25 cellular contexts compared by ENCODE assay signal in genomic region chr15:47486051-47486450, GRCh38.
"Had no signal": no experiment of that assay in that cellular context is flagged by ENCODE, and none has a peak within 500 bp of the region (broad histone marks: within the 10 kb centered on the region; RNA-seq: fewer than 3 reads in every experiment).

No MANE protein-coding gene starts in this region.

- H3K27ac ChIP-seq: stomach, suprapubic skin, testis, thoracic aorta, thyroid gland, tibial artery, tibial nerve, transverse colon, upper lobe of left lung, upper lobe of right lung, uterus had no signal

- DNase-seq: stimulated activated CD4-positive, alpha-beta T cell treated with anti-CD3 and anti-CD28 coated beads, Interleukin-2, amount 100 ng/mL, for 48 hours; stimulated activated CD4-positive, alpha-beta T cell treated with anti-CD3 and anti-CD28 coated beads, Interleukin-4, amount 100 ng/mL, for 1 hour; stimulated activated CD4-positive, alpha-beta T cell treated with anti-CD3 and anti-CD28 coated beads, Interleukin-4, amount 100 ng/mL, for 24 hours; stimulated activated CD4-positive, alpha-beta T cell treated with anti-CD3 and anti-CD28 coated beads, Interleukin-4, amount 100 ng/mL, for 4 hours; stimulated activated CD8-positive, alpha-beta memory T cell treated with anti-CD3 and anti-CD28 coated beads, Interleukin-4, amount 100 ng/mL, for 48 hours; stimulated activated naive B cell treated with anti-CD40 and anti-IgM and Interleukin-4, amounts not matched to agents 10 μg/mL and 1 μg/mL and 100 μg/mL, for 72 hours; stimulated activated naive CD4-positive, alpha-beta T cell; stimulated activated naive CD4-positive, alpha-beta T cell treated with Interleukin-2 at 50 U/mL for 16 hours; stimulated activated naive CD8-positive, alpha-beta T cell treated with anti-CD3 and anti-CD28 coated beads, Interleukin-15, amount 100 ng/mL, for 72 hours; stimulated activated naive CD8-positive, alpha-beta T cell treated with anti-CD3 and anti-CD28 coated beads, Interleukin-15, Interleukin-2, amounts not matched to agents 100 U/mL and 50 U/mL, for 24 hours; stomach; substantia nigra; testis; thyroid gland; tibial artery; transverse colon; trophoblast cell; upper lobe of left lung; upper lobe of right lung; uterus had no signal

- H3K4me3 ChIP-seq: stomach, suprapubic skin, testis, thoracic aorta, thyroid gland, tibial artery, tibial nerve, transverse colon, upper lobe of left lung, upper lobe of right lung, uterus had no signal

- H3K36me3 ChIP-seq: stomach, suprapubic skin, thoracic aorta, thyroid gland, tibial artery, tibial nerve, transverse colon, upper lobe of left lung, upper lobe of right lung, uterus had no signal

- ATAC-seq: stimulated activated effector memory CD8-positive, alpha-beta T cell treated with anti-CD3 and anti-CD28 coated beads, Interleukin-12 subunit alpha, Interleukin-12 subunit beta, amount 100 ng/mL, for 72 hours; stimulated activated memory B cell treated with anti-CD40 and anti-IgM and Interleukin-4, amounts not matched to agents 10 μg/mL and 1 μg/mL and 100 μg/mL, for 72 hours; stimulated activated naive B cell treated with anti-CD40 and anti-IgM and Interleukin-4, amounts not matched to agents 10 μg/mL and 1 μg/mL and 100 μg/mL, for 72 hours; stimulated activated naive CD8-positive, alpha-beta T cell treated with anti-CD3 and anti-CD28 coated beads, Interleukin-15, amount 100 ng/mL, for 72 hours; stimulated activated naive CD8-positive, alpha-beta T cell treated with anti-CD3 and anti-CD28 coated beads, Interleukin-15, Interleukin-2, amounts not matched to agents 100 U/mL and 50 U/mL, for 24 hours; upper lobe of right lung had no signal

- H3K27me3 ChIP-seq: stomach, suprapubic skin, testis, thyroid gland, tibial artery, tibial nerve, transverse colon, upper lobe of left lung, upper lobe of right lung, uterus had no signal

- H3K9me3 ChIP-seq: stomach, suprapubic skin, testis, thoracic aorta, thyroid gland, tibial artery, tibial nerve, transverse colon, upper lobe of left lung, upper lobe of right lung, uterus had no signal

- H3K4me1 ChIP-seq: stomach, suprapubic skin, testis, tibial artery, tibial nerve, transverse colon, upper lobe of left lung, upper lobe of right lung, uterus had no signal
